In the genomic region with DNA sequence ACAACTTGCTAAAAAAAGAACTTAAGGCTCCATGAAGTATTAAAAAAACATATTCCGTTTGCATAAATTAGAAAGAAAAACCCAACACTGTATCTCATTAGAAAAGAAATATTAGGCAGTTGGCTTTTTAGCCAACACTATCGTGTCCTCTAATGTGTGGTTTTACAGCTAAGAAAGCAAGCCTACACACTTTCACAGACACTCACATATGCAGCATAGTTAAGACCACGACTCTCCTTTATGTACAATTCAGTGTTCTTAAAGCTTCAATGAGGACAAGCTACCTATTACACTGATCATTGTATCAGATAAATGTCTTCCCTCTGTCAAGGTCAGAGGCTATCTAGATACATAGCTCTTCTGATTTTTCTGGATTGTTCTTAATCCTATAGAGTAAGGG, we compare ENCODE assay signal across 20 cellular contexts.
A peak's percentile ranks its signal among the peaks of the same experiment; 100 is the strongest.
DNase-seq lines count a peak whose midpoint lies in the region; ATAC-seq, FAIRE-seq and TF ChIP-seq lines count a peak whose summit lies in the region.
"Had no signal": no experiment of that assay in that cellular context is flagged by ENCODE, and none has a peak within 500 bp of the region (broad histone marks: within the 10 kb centered on the region; RNA-seq: fewer than 3 reads in every experiment).

No MANE protein-coding gene starts in this region.

- no peak; the same call in 1 of the 2 replicates for TF ChIP-seq POLR2A in K562 (conservative IDR thresholded peaks at IDR 0.05)

- H3K9me3 ChIP-seq in K562 (replicated peaks; ENCODE audit: control insufficient read depth, insufficient read depth, low read depth, low read length), result no peaks in the 10 kb centered on the region
- no peaks in the 10 kb centered on the region for H3K9me3 ChIP-seq in smooth muscle cell (replicated peaks; ENCODE audit: low read depth)
- H3K9me3 ChIP-seq: lower lobe of right lung had no signal

- H3K79me2 ChIP-seq in K562 (ENCODE audit: control insufficient read depth, insufficient read depth, low read length), result peaks cover 40% of the 10 kb centered on the region; the same call in 2 of the 3 replicates
- peaks cover 90% of the 10 kb centered on the region for H3K79me2 ChIP-seq in smooth muscle cell (ENCODE audit: low read depth)

- CTCF ChIA-PET in K562 (lab: Yijun Ruan, JAX; ENCODE audit: low intra/inter-chr PET ratio), result no interaction called here

- H3K4me3 Mint-ChIP-seq in activated T-cell treated with anti-CD3 and anti-CD28 coated beads, Interleukin-2, amount 50 U/mL, for 24 hours, result no peak overlapping the region
- H3K4me3 Mint-ChIP-seq: neural crest cell had no signal

- WGBS in K562 (ENCODE audit: insufficient coverage, low coverage, missing lambda C conversion rate), result 93% methylated on average over 3 of the region's 3 CpGs
- 76% methylated on average over 3 of the region's 3 CpGs for WGBS in smooth muscle cell (ENCODE audit: low lambda C conversion rate)

- no peaks in the 10 kb centered on the region for H3K27me3 Mint-ChIP-seq in activated T-cell treated with anti-CD3 and anti-CD28 coated beads, Interleukin-2, amount 50 U/mL, for 24 hours

- no peaks in the 10 kb centered on the region for H3K9me1 ChIP-seq in K562 (ENCODE audit: control insufficient read depth, insufficient read depth, low read length)

- POLR2A ChIA-PET in K562 (lab: Yijun Ruan, JAX), result interaction anchor here (1.1 to 1.8 kb wide), 2 partner anchors 9 to 12 kb away, joined by 3 to 5 read pairs; no protein-coding TSS in a partner anchor

- no peak overlapping the region for H3K4me3 ChIP-seq in K562
- H3K4me3 ChIP-seq in smooth muscle cell, result no peak overlapping the region
- H3K4me3 ChIP-seq: lower lobe of right lung had no signal

- H4K20me1 ChIP-seq in K562 (replicated peaks; ENCODE audit: control insufficient read depth, insufficient read depth, low read length), result no peaks in the 10 kb centered on the region
- H4K20me1 ChIP-seq in smooth muscle cell (ENCODE audit: low read depth), result peaks cover 96% of the 10 kb centered on the region

- H3K36me3 ChIP-seq in K562 (ENCODE audit: control insufficient read depth, insufficient read depth, low read length), result peaks cover 90% of the 10 kb centered on the region
- H3K36me3 ChIP-seq in smooth muscle cell (ENCODE audit: low read depth), result peaks cover 33% of the 10 kb centered on the region

- H3K4me1 ChIP-seq in K562 (replicated peaks in 1 of 2; ENCODE audit: control insufficient read depth in 2 of 2, insufficient read depth in 2 of 2, low read length in 2 of 2), result no peaks in the 10 kb centered on the region
- no peaks in the 10 kb centered on the region for H3K4me1 ChIP-seq in smooth muscle cell (ENCODE audit: low read depth)

- peaks cover 31% of the 10 kb centered on the region for H3K4me1 Mint-ChIP-seq in activated T-cell treated with anti-CD3 and anti-CD28 coated beads, Interleukin-2, amount 50 U/mL, for 24 hours (ENCODE audit: low read depth)
- H3K4me1 Mint-ChIP-seq: neural crest cell had no signal

- no peaks in the 10 kb centered on the region for H3K9me3 Mint-ChIP-seq in activated T-cell treated with anti-CD3 and anti-CD28 coated beads, Interleukin-2, amount 50 U/mL, for 24 hours
- H3K9me3 Mint-ChIP-seq: neural crest cell had no signal

- TF ChIP-seq EP300 in K562 (IDR thresholded peaks at IDR 0.05; ENCODE audit: low read length), result no peak

- H3K27ac ChIP-seq in K562 (ENCODE audit: extremely low read depth, low read depth, low read length) (no peak overlapping the region), smooth muscle cell (ENCODE audit: low read depth) (peak overlapping the region; percentile 40)
- H3K27ac ChIP-seq: lower lobe of right lung had no signal

- H3K27ac Mint-ChIP-seq in activated T-cell treated with anti-CD3 and anti-CD28 coated beads, Interleukin-2, amount 50 U/mL, for 24 hours, result peak overlapping the region; percentile 73

- H2AFZ ChIP-seq in K562 (ENCODE audit: low read depth, low read length) (no peak overlapping the region), smooth muscle cell (ENCODE audit: low read depth) (no peak overlapping the region)

- H3K36me3 Mint-ChIP-seq in activated T-cell treated with anti-CD3 and anti-CD28 coated beads, Interleukin-2, amount 50 U/mL, for 24 hours (ENCODE audit: low read depth), result peaks cover 91% of the 10 kb centered on the region

- H3K4me2 ChIP-seq in K562 (ENCODE audit: insufficient read depth, low read length) (no peak overlapping the region), smooth muscle cell (no peak overlapping the region)

- ATAC-seq in HG02852 (IDR thresholded peaks at IDR 0.05; ENCODE audit: unreplicated experiment) (peak; percentile 73), K562 (peak; percentile 18; the same call in 2 of the 3 replicates)
- ATAC-seq: esophagus mucosa, lower lobe of right lung had no signal

- no TSS peak for BruUV-seq in K562 (replicated peaks; lab: Mats Ljungman, UMichigan)

- peaks cover 22% of the 10 kb centered on the region for H3F3A ChIP-seq in smooth muscle cell (ENCODE audit: low read depth)

- no peak for FAIRE-seq in K562 (lab: Jason Lieb, UNC)

- DNase-seq in activated T-cell treated with anti-CD3 and anti-CD28 coated beads, Interleukin-2, amount 50 U/mL, for 24 hours, result no peak
- DNase-seq in activated T-cell treated with anti-CD3 and anti-CD28 coated beads for 4 hours (no peak), K562 (ENCODE audit: extremely low read depth in 1 of 4, low spot score in 3 of 4) (no peak), smooth muscle cell (lab: John Stamatoyannopoulos, UW; ENCODE audit: unreplicated experiment) (no peak), pons (ENCODE audit: low spot score) (no peak), head of caudate nucleus (no peak)
- DNase-seq in activated naive CD4-positive, alpha-beta T cell treated with anti-CD3 and anti-CD28 coated beads, Interleukin-2, amount 50 U/mL, for 16 hours, result no peak
- DNase-seq: activated CD4-positive, alpha-beta T cell treated with anti-CD3 and anti-CD28 coated beads, Interleukin-2, amount 50 U/mL, for 48 hours; activated gamma-delta T cell treated with Interleukin-2 at 50 U/mL for 16 hours; EL; H7; KG1; lower lobe of right lung; NCI-H1105; NCI-H2171; retina; stimulated activated CD4-positive, alpha-beta T cell treated with anti-CD3 and anti-CD28 coated beads, Interleukin-15, amount 100 ng/mL, for 24 hours had no signal

- TF ChIP-seq RAD21 in K562 (CRISPR knock-in tag; conservative IDR thresholded peaks at IDR 0.05 in 1 of 2, IDR thresholded peaks at IDR 0.05 in 1 of 2), result no peak

- no peak for TF ChIP-seq CTCF in K562 (IDR thresholded peaks at IDR 0.05 in 2 of 3, conservative IDR thresholded peaks at IDR 0.05 in 1 of 3; ENCODE audit: insufficient read depth in 2 of 3, low read depth in 1 of 3, low read length in 3 of 3)
- TF ChIP-seq CTCF in smooth muscle cell (IDR thresholded peaks at IDR 0.05; ENCODE audit: borderline replicate concordance, insufficient read depth, poor library complexity, severe bottlenecking), result no peak

- H3K27me3 ChIP-seq in K562 (ENCODE audit: control insufficient read depth in 2 of 2, insufficient read depth in 2 of 2, low read length in 2 of 2) (no peaks in the 10 kb centered on the region), smooth muscle cell (ENCODE audit: low read depth) (no peaks in the 10 kb centered on the region)

- intact Hi-C loops in K562 (cut with micrococcal nuclease), result no loop called here
- intact Hi-C loops in head of caudate nucleus (cut with DNase I), result no loop called here

- in situ Hi-C loops in K562 (cut with MboI), result no loop called here

- H3K9ac ChIP-seq in K562 (ENCODE audit: insufficient read depth in 1 of 2, low read depth in 2 of 2, low read length in 2 of 2), result no peak overlapping the region
- H3K9ac ChIP-seq in smooth muscle cell (ENCODE audit: low read depth), result no peak overlapping the region

TF ChIP-seq in K562, 482 proteins besides CTCF, POLR2A, EP300 and RAD21:
- TF ChIP-seq EGR1 (conservative IDR thresholded peaks at IDR 0.05), result no peak
- TF ChIP-seq SUPT5H (IDR thresholded peaks at IDR 0.05), result peak; percentile 1; the same call in 1 of the 2 replicates
- TF ChIP-seq, protein P1, sequence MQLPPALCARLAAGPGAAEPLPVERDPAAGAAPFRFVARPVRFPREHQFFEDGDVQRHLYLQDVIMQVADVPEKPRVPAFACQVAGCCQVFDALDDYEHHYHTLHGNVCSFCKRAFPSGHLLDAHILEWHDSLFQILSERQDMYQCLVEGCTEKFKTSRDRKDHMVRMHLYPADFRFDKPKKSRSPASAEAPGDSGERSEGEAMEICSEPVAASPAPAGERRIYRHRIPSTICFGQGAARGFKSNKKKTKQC (CRISPR knock-in tag; IDR thresholded peaks at IDR 0.05), result no peak
- TF ChIP-seq PHB (CRISPR knock-in tag; IDR thresholded peaks at IDR 0.05), result no peak
- no peak for TF ChIP-seq HDAC6 (IDR thresholded peaks at IDR 0.05; ENCODE audit: low read depth, low read length)
- TF ChIP-seq, protein P2, sequence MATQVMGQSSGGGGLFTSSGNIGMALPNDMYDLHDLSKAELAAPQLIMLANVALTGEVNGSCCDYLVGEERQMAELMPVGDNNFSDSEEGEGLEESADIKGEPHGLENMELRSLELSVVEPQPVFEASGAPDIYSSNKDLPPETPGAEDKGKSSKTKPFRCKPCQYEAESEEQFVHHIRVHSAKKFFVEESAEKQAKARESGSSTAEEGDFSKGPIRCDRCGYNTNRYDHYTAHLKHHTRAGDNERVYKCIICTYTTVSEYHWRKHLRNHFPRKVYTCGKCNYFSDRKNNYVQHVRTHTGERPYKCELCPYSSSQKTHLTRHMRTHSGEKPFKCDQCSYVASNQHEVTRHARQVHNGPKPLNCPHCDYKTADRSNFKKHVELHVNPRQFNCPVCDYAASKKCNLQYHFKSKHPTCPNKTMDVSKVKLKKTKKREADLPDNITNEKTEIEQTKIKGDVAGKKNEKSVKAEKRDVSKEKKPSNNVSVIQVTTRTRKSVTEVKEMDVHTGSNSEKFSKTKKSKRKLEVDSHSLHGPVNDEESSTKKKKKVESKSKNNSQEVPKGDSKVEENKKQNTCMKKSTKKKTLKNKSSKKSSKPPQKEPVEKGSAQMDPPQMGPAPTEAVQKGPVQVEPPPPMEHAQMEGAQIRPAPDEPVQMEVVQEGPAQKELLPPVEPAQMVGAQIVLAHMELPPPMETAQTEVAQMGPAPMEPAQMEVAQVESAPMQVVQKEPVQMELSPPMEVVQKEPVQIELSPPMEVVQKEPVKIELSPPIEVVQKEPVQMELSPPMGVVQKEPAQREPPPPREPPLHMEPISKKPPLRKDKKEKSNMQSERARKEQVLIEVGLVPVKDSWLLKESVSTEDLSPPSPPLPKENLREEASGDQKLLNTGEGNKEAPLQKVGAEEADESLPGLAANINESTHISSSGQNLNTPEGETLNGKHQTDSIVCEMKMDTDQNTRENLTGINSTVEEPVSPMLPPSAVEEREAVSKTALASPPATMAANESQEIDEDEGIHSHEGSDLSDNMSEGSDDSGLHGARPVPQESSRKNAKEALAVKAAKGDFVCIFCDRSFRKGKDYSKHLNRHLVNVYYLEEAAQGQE (CRISPR knock-in tag; IDR thresholded peaks at IDR 0.05; ENCODE audit: low read depth), result no peak
- TF ChIP-seq SLC30A9 (CRISPR knock-in tag; IDR thresholded peaks at IDR 0.05), result no peak
- no peak for TF ChIP-seq LCOR (CRISPR knock-in tag; IDR thresholded peaks at IDR 0.05)
- no peak for TF ChIP-seq PCBP1 (IDR thresholded peaks at IDR 0.05; ENCODE audit: low read depth, low read length, poor library complexity, severe bottlenecking)
- TF ChIP-seq RBM22 (IDR thresholded peaks at IDR 0.05; ENCODE audit: low read depth, low read length, poor library complexity, severe bottlenecking), result peak; percentile 48
